Comparison of ENCODE assay signal across 13 cellular contexts in the genomic region with DNA sequence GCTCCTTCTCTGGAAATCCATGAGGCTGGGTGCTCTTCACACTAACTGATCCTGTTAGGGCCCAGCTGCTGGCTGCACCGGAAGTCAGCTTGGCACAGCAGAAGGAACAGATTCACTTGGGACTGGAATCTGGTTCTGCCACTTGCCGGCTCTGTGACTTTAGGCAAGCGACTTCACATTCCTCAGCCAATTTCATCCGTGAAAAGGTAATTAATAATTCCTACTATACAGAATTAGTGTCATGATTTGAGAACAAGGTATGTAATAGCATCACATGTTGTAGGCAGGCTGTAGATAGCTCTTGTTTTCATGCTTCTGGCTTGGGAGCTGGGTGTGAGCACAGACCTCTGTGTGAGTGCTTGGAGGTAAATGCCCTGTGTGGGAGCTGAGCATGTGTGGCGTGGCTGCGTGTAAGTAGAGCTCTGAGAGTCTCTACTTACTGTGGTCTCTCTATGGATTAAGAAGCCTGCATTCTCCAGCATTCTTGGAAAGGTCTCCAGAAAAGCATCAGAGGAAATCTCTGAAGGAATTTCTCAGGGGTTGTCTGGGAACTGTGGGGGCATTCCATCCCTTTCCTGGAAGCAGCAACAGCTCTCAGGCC. TPM values are rescaled to one million over a fixed set of nuclear protein-coding genes. Genes with fewer than 3 reads are reported as not detected.
DNase-seq lines count a peak whose midpoint lies in the region; ATAC-seq and TF ChIP-seq lines count a peak whose summit lies in the region.
"Had no signal": no experiment of that assay in that cellular context is flagged by ENCODE, and none has a peak within 500 bp of the region (broad histone marks: within the 10 kb centered on the region; RNA-seq: fewer than 3 reads in every experiment).

No MANE protein-coding gene starts in this region.

- no peak overlapping the region for H3K4me3 ChIP-seq in brain microvascular endothelial cell (ENCODE audit: low read depth, low read length)
- H3K4me3 ChIP-seq in lung, result no peak overlapping the region

- ATAC-seq in lung (ENCODE audit: insufficient read depth, low FRiP score) (peak; percentile 46), HG02588 (IDR thresholded peaks at IDR 0.05; ENCODE audit: unreplicated experiment) (no peak), GM21526 (IDR thresholded peaks at IDR 0.05; ENCODE audit: low FRiP score, unreplicated experiment) (no peak)

- H3K36me3 ChIP-seq in brain microvascular endothelial cell (replicated peaks) (no peaks in the 10 kb centered on the region), lung (ENCODE audit: control insufficient read depth in 2 of 2, insufficient read depth in 2 of 2, low read length in 2 of 2) (no peaks in the 10 kb centered on the region)

- H3K27ac ChIP-seq in brain microvascular endothelial cell, result no peak overlapping the region
- H3K27ac ChIP-seq in lung (ENCODE audit: low read depth in 1 of 2, low read length in 1 of 2), result peak overlapping the region in 1 of 2 donors; percentile 17

- H3K4me1 ChIP-seq in lung (ENCODE audit: control insufficient read depth in 2 of 2, insufficient read depth in 2 of 2, low read length in 2 of 2), result no peaks in the 10 kb centered on the region

- TF ChIP-seq CTCF in brain microvascular endothelial cell (IDR thresholded peaks at IDR 0.05; ENCODE audit: low read depth, low read length, missing control alignments) (no peak), lung (IDR thresholded peaks at IDR 0.05; ENCODE audit: control extremely low read depth, extremely low read depth) (no peak), GM20000 (IDR thresholded peaks at IDR 0.05; ENCODE audit: extremely low read depth, missing control alignments) (no peak)

- no peaks in the 10 kb centered on the region for H3K27me3 ChIP-seq in brain microvascular endothelial cell (replicated peaks)
- H3K27me3 ChIP-seq in lung (ENCODE audit: control insufficient read depth, insufficient read depth), result no peaks in the 10 kb centered on the region

- in situ Hi-C loops in brain microvascular endothelial cell (cut with HindIII; ENCODE audit: low pct_ligation_motif_present, low sequenced_read_pairs), result no loop called here

- H3K9me3 ChIP-seq in lung (ENCODE audit: control insufficient read depth in 2 of 2, insufficient read depth in 1 of 2, low read length in 1 of 2), result no peaks in the 10 kb centered on the region

- DNase-seq in AG08395 (ENCODE audit: low spot score) (peak; percentile 36), LHCN-M2 (ENCODE audit: low read depth) (peak; percentile 27), brain microvascular endothelial cell (peak; percentile 5), lung (ENCODE audit: low spot score) (peak; percentile 36), GM20000 (ENCODE audit: low spot score) (no peak)
- no peak for DNase-seq in effector CD4-positive, alpha-beta T cell
- DNase-seq: activated CD4-positive, alpha-beta T cell treated with anti-CD3 and anti-CD28 coated beads for 1 hour; activated naive CD8-positive, alpha-beta T cell treated with anti-CD3 and anti-CD28 coated beads, Interleukin-2, amount 10 ng/mL, durations not matched to agents 7 days and 5 days; AML-193; stimulated activated CD4-positive, alpha-beta T cell treated with anti-CD3 and anti-CD28 coated beads, Interleukin-12 subunit alpha, Interleukin-12 subunit beta, amount 100 ng/mL, for 4 hours; stimulated activated naive CD4-positive, alpha-beta T cell had no signal

- 41 to 72% methylated on average over 6 of the region's 6 CpGs for WGBS in lung, 2 donors

RNA-seq across cellular contexts. Expression of a gene that starts 47.5 kb away (rescaled TPM):
- total RNA-seq in LHCN-M2 (2014; rRNA removed) (0.32 and 1.1 TPM in 2 replicates), lung (under 1 TPM in 1 of 2 donors, not detected in 1; 0.64 TPM)
- polyA plus RNA-seq in LHCN-M2 (2012), result 1.2 TPM
- under 1 TPM; 0.45 to 0.92 TPM for polyA plus RNA-seq in lung

RNA-seq across cellular contexts. Expression of a gene that starts 55.7 kb away (rescaled TPM):
- 518 and 661 TPM in 2 replicates for total RNA-seq in LHCN-M2 (2014; rRNA removed)
- polyA plus RNA-seq in LHCN-M2 (2012), result 1,122 TPM
- total RNA-seq in lung, result 100 to 1,000 TPM; 125 to 211 TPM
- 100 to 1,000 TPM; 169 to 243 TPM for polyA plus RNA-seq in lung

Comparison
In these comparisons a context has a peak if more than half of its experiments do, and no peak if none do; other contexts are left out.
1. DNase-seq: peak in AG08395 (single experiment), LHCN-M2 (single experiment), brain microvascular endothelial cell (single experiment) and lung (single experiment); none in GM20000 (single experiment) and effector CD4-positive, alpha-beta T cell (single experiment).